In the genomic region with DNA sequence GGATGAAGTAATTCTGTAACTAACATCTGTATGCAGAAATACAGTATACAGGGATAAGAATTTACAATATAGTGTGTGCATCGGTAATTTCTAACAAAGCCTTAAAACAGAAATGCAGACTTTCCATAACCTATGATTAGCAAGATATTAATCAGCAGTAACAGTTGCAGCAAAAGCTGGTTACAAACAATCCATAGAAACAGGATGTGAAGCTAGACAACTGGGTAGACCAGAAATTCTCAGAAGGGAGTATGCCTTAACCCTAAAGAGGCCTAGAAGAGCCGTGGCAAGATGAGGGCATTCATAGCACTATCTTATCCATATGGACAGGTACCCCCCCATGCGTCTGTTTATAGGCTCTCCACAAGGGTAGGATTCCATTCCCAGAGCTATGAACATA, we compare ENCODE assay signal across 15 cellular contexts. TPM values are rescaled to one million over a fixed set of nuclear protein-coding genes. Genes with fewer than 3 reads are reported as not detected.
"Had no signal": no experiment of that assay in that cellular context is flagged by ENCODE, and none has a peak within 500 bp of the region (broad histone marks: within the 10 kb centered on the region; RNA-seq: fewer than 3 reads in every experiment).

No MANE protein-coding gene starts in this region.

RNA-seq across cellular contexts. Expression of gene ANKRD30B, which starts 48.9 kb away (rescaled TPM):
- total RNA-seq: activated B cell treated with CpG ODN at 0.5 μM for 24 hours; activated CD4-positive, alpha-beta memory T cell treated with anti-CD3 and anti-CD28 coated beads for 36 hours; activated CD4-positive, alpha-beta memory T cell treated with anti-CD3 and anti-CD28 coated beads, Interleukin-2, amount 10 ng/mL, durations not matched to agents 7 days and 5 days; activated CD4-positive, alpha-beta T cell treated with anti-CD3 and anti-CD28 coated beads for 36 hours; activated CD4-positive, alpha-beta T cell treated with anti-CD3 and anti-CD28 coated beads, Interleukin-2, amount 10 ng/mL, durations not matched to agents 24 days and 14 days; activated CD4-positive, alpha-beta T cell treated with anti-CD3 and anti-CD28 coated beads, Interleukin-2, amount 10 ng/mL, durations not matched to agents 7 days and 5 days; activated CD8-positive, alpha-beta memory T cell treated with anti-CD3 and anti-CD28 coated beads for 36 hours; activated CD8-positive, alpha-beta memory T cell treated with anti-CD3 and anti-CD28 coated beads, Interleukin-2, amount 10 ng/mL, durations not matched to agents 7 days and 5 days; activated CD8-positive, alpha-beta T cell treated with anti-CD3 and anti-CD28 coated beads for 36 hours; activated CD8-positive, alpha-beta T cell treated with anti-CD3 and anti-CD28 coated beads, Interleukin-2, amount 10 ng/mL, durations not matched to agents 7 days and 5 days; T-cell; T-helper 1 cell treated with Interleukin-12 subunit alpha and Interleukin-12 subunit beta and Interleukin-4 antibody, amounts not matched to agents 30 ng/mL and 1 ng/mL, for 36 hours; T-helper 17 cell; T-helper 2 cell treated with Interferon-gamma antibody and Interleukin-4, amounts not matched to agents 100 ng/mL and 5 ng/mL, for 36 hours; WTC11 had no signal
